Comparison of ENCODE assay signal across 16 cellular contexts in the genomic region with DNA sequence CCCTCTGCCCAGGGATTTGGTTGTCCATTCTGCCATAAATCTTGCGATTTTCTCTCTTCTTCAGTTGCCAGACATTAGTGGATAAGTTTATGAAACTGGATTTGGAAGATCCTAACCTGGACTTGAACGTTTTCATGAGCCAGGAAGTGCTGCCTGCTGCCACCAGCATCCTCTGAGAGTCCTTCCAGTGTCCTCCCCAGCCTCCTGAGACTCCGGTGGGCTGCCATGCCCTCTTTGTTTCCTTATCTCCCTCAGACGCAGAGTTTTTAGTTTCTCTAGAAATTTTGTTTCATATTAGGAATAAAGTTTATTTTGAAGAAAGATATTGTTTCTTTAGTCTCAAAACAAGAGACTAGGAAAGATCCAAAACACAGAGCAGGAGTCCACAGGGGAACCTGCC. TPM values are rescaled to one million over a fixed set of nuclear protein-coding genes. Genes with fewer than 3 reads are reported as not detected.
A peak's percentile ranks its signal among the peaks of the same experiment; 100 is the strongest.
DNase-seq lines count a peak whose midpoint lies in the region; ATAC-seq and TF ChIP-seq lines count a peak whose summit lies in the region.
"Had no signal": no experiment of that assay in that cellular context is flagged by ENCODE, and none has a peak within 500 bp of the region (broad histone marks: within the 10 kb centered on the region; RNA-seq: fewer than 3 reads in every experiment).

A gene (plus strand): TSS at position 301 of the 400 bp plus-strand sequence. CDS start 399 bp downstream, outside the sequence.

- no peak for DNase-seq in activated naive CD4-positive, alpha-beta T cell treated with anti-CD3 and anti-CD28 coated beads, Interleukin-2, amount 50 U/mL, for 72 hours (ENCODE audit: low spot score in 2 of 2)
- DNase-seq in activated naive CD4-positive, alpha-beta T cell treated with Interleukin-2 at 50 U/mL for 16 hours, result no peak
- DNase-seq in WERI-Rb-1, result no peak
- no peak for DNase-seq in upper lobe of left lung
- DNase-seq in GF-D8 (lab: John Stamatoyannopoulos, UW), result no peak
- DNase-seq in HK-2 (ENCODE audit: unreplicated experiment), result no peak
- DNase-seq: cortex of kidney; Kasumi-1; midbrain; NCI-H187; NCI-H526; stimulated activated CD4-positive, alpha-beta T cell treated with anti-CD3 and anti-CD28 coated beads, Interleukin-15, amount 100 ng/mL, for 24 hours; tibial artery had no signal

- peaks cover 7% of the 10 kb centered on the region for H3K9me3 ChIP-seq in WERI-Rb-1 (ENCODE audit: severe bottlenecking)
- H3K9me3 ChIP-seq in upper lobe of left lung, result no peaks in the 10 kb centered on the region
- H3K9me3 ChIP-seq: tibial artery had no signal

- H3K4me1 ChIP-seq in upper lobe of left lung, result peaks cover 0 to 7% (median 6%) of the 10 kb centered on the region in 4 donors

- TF ChIP-seq CTCF in WERI-Rb-1 (IDR thresholded peaks at IDR 0.05; ENCODE audit: low read depth, low read length), result no peak
- TF ChIP-seq CTCF in upper lobe of left lung (IDR thresholded peaks at IDR 0.05), result no peak

- no peaks in the 10 kb centered on the region for H3K27me3 ChIP-seq in WERI-Rb-1 (ENCODE audit: insufficient read depth, low read depth, severe bottlenecking)
- H3K27me3 ChIP-seq in layer of hippocampus (ENCODE audit: control insufficient read depth, insufficient read depth, low read length), result no peaks in the 10 kb centered on the region
- no peaks in the 10 kb centered on the region for H3K27me3 ChIP-seq in upper lobe of left lung

- H3K27ac Mint-ChIP-seq in activated naive CD4-positive, alpha-beta T cell treated with anti-CD3 and anti-CD28 coated beads, Interleukin-2, amount 50 U/mL, for 72 hours, result peak within 1 kb of the TSS; percentile 79 to 93

- H3K27ac ChIP-seq in WERI-Rb-1 (peak within 1 kb of the TSS; percentile 8; the same call in 1 of the 2 replicates), layer of hippocampus (ENCODE audit: low read depth, low read length) (peak within 1 kb of the TSS; percentile 1), upper lobe of left lung (peak within 1 kb of the TSS; percentile 9 to 57 (median 17))
- H3K27ac ChIP-seq: tibial artery had no signal

- TF ChIP-seq POLR2A in upper lobe of left lung (IDR thresholded peaks at IDR 0.05), result no peak

- TF ChIP-seq EP300 in upper lobe of left lung (IDR thresholded peaks at IDR 0.05), result no peak

- no peak for ATAC-seq in activated naive CD4-positive, alpha-beta T cell treated with anti-CD3 and anti-CD28 coated beads, Interleukin-2, amount 50 U/mL, for 72 hours
- ATAC-seq in upper lobe of left lung (ENCODE audit: low FRiP score in 2 of 2) (no peak), HG02870 (IDR thresholded peaks at IDR 0.05; ENCODE audit: unreplicated experiment) (no peak)

- no peaks in the 10 kb centered on the region for H3K9me3 Mint-ChIP-seq in activated naive CD4-positive, alpha-beta T cell treated with anti-CD3 and anti-CD28 coated beads, Interleukin-2, amount 50 U/mL, for 72 hours

- H3K36me3 Mint-ChIP-seq in activated naive CD4-positive, alpha-beta T cell treated with anti-CD3 and anti-CD28 coated beads, Interleukin-2, amount 50 U/mL, for 72 hours, result peaks cover 25 to 42% of the 10 kb centered on the region in 2 donors

- H3K4me3 ChIP-seq in WERI-Rb-1 (ENCODE audit: low read depth, low read length) (no peak within 1 kb of the TSS), upper lobe of left lung (no peak within 1 kb of the TSS)
- H3K4me3 ChIP-seq: tibial artery had no signal

- 83 to 86% methylated on average over 4 of the region's 4 CpGs for WGBS in upper lobe of left lung, 2 donors

- H3K36me3 ChIP-seq in WERI-Rb-1 (no peaks in the 10 kb centered on the region), upper lobe of left lung (no peaks in the 10 kb centered on the region)

RNA-seq across cellular contexts. Expression of the gene that starts here (rescaled TPM):
- total RNA-seq in activated naive CD4-positive, alpha-beta T cell treated with anti-CD3 and anti-CD28 coated beads, Interleukin-2, amount 50 U/mL, for 72 hours, result 10 to 100 TPM; 13.3 to 21.3 TPM
- 10 to 100 TPM in 1 of 6 donors, 1 to 10 TPM in 5; 1.1 to 15.7 (median 5.3) TPM for total RNA-seq in upper lobe of left lung
- total RNA-seq: posterior vena cava had no signal
